ENCODE assay signal across 20 cellular contexts in genomic region chr1:164635074-164635783, GRCh38.
DNase-seq lines count a peak whose midpoint lies in the region; ATAC-seq, FAIRE-seq and TF ChIP-seq lines count a peak whose summit lies in the region.
"Had no signal": no experiment of that assay in that cellular context is flagged by ENCODE, and none has a peak within 500 bp of the region (broad histone marks: within the 10 kb centered on the region; RNA-seq: fewer than 3 reads in every experiment).

No MANE protein-coding gene starts in this region.

- H3K9me3 ChIP-seq in A673 (ENCODE audit: low read depth, low read length, poor library complexity, severe bottlenecking): no peaks in the 10 kb centered on the region
- H3K9me3 ChIP-seq in HUES64 (ENCODE audit: insufficient read depth, low read depth, low read length): no peaks in the 10 kb centered on the region
- H3K9me3 ChIP-seq in H1 (ENCODE audit: insufficient read depth in 2 of 2, low read depth in 1 of 2, low read length in 1 of 2): no peaks in the 10 kb centered on the region
- H3K9me3 ChIP-seq: ovary, spleen had no signal

- H2BK120ac ChIP-seq in H1 (replicated peaks; ENCODE audit: low read depth, low read length): peak overlapping the region; percentile 89

- peak overlapping the region; percentile 82 for H3K27ac ChIP-seq in A673 (ENCODE audit: low read depth, low read length, poor library complexity, severe bottlenecking)
- H3K27ac ChIP-seq in HUES64 (ENCODE audit: low read depth, low read length): peak overlapping the region; percentile 66
- 0 out of 2 replicates have a peak overlapping the region, but pooled peaks have one; percentile 11 for H3K27ac ChIP-seq in H1 (ENCODE audit: low read depth, low read length)
- H3K27ac ChIP-seq: ovary, spleen had no signal

- H2BK12ac ChIP-seq in H1 (ENCODE audit: low read depth, low read length): peak overlapping the region; percentile 82

- peaks cover 17 to 98% of the 10 kb centered on the region in 2 experiments for H3K79me2 ChIP-seq in H1 (ENCODE audit: control insufficient read depth in 1 of 2, insufficient read depth in 2 of 2, low read length in 2 of 2)

- peak overlapping the region; percentile 72; the same call in 1 of the 2 replicates for H2BK5ac ChIP-seq in H1 (ENCODE audit: low read depth, low read length)

- no peak overlapping the region for H3K14ac ChIP-seq in H1 (ENCODE audit: insufficient read length)

- no peak overlapping the region for H3K56ac ChIP-seq in H1 (replicated peaks; ENCODE audit: insufficient read length, low read depth, low read length)

- ATAC-seq in GM19395 (IDR thresholded peaks at IDR 0.05; ENCODE audit: unreplicated experiment) (no peak), left ventricle myocardium superior (no peak), GM18909 (IDR thresholded peaks at IDR 0.05; ENCODE audit: poor library complexity, unreplicated experiment) (no peak)
- ATAC-seq: activated CD8-positive, alpha-beta T cell treated with anti-CD3 and anti-CD28 coated beads for 36 hours; activated T-cell treated with anti-CD3 and anti-CD28 coated beads, Interleukin-2, amount 50 U/mL, for 72 hours; HCT116; Panc1 had no signal

- H3K27me3 ChIP-seq in A673 (replicated peaks; ENCODE audit: insufficient read depth, low read depth, low read length, poor library complexity) (no peaks in the 10 kb centered on the region), HUES64 (ENCODE audit: insufficient read depth, low read length) (no peaks in the 10 kb centered on the region), H1 (replicated peaks in 1 of 4; ENCODE audit: control insufficient read depth in 3 of 4, extremely low read depth in 1 of 4, insufficient read depth in 3 of 4, low read length in 3 of 4) (no peaks in the 10 kb centered on the region)
- H3K27me3 ChIP-seq: ovary, spleen had no signal

- H3K27me3 Mint-ChIP-seq in neural crest cell (ENCODE audit: low read depth): no peaks in the 10 kb centered on the region
- H3K27me3 Mint-ChIP-seq: activated CD8-positive, alpha-beta T cell treated with anti-CD3 and anti-CD28 coated beads for 36 hours; IgD-negative memory B cell had no signal

- H3K4ac ChIP-seq in H1 (replicated peaks; ENCODE audit: insufficient read length, low read depth, low read length): peak overlapping the region; percentile 58

- H2BK20ac ChIP-seq in H1 (ENCODE audit: low read length): peak overlapping the region; percentile 29; the same call in 1 of the 2 replicates

- H3K4me2 ChIP-seq in H1 (ENCODE audit: insufficient read depth in 1 of 2, low read depth in 2 of 2, low read length in 2 of 2): peak overlapping the region; percentile 62 to 69

- H2BK15ac ChIP-seq in H1 (ENCODE audit: low read length): no peak overlapping the region; the same call in 1 of the 2 replicates

- intact Hi-C loops in A673 (cut with micrococcal nuclease; ENCODE audit: unreplicated experiment) (no loop called here), left ventricle myocardium superior (cut with micrococcal nuclease) (loop anchor here (10.0 kb wide), 1 partner anchor 70 kb away; no protein-coding TSS in a partner anchor)

- peaks cover 17% of the 10 kb centered on the region for H3K79me1 ChIP-seq in H1 (ENCODE audit: low read depth, low read length)

- H3K9ac ChIP-seq in HUES64 (ENCODE audit: low read depth, low read length): no peak overlapping the region
- H3K9ac ChIP-seq in H1 (replicated peaks in 1 of 4; ENCODE audit: extremely low read depth in 1 of 4, low read depth in 3 of 4, low read length in 3 of 4): no peak overlapping the region

- H3K4me1 ChIP-seq in A673 (ENCODE audit: insufficient read depth, low read length, poor library complexity, severe bottlenecking) (peaks cover 45% of the 10 kb centered on the region), HUES64 (ENCODE audit: insufficient read depth, low read length) (peaks cover 65% of the 10 kb centered on the region), H1 (replicated peaks in 1 of 4; ENCODE audit: control insufficient read depth in 3 of 4, insufficient read depth in 4 of 4, low read length in 3 of 4) (peaks cover 12 to 53% (median 37%) of the 10 kb centered on the region in 4 experiments)

- no peak overlapping the region for H3K23ac ChIP-seq in H1 (ENCODE audit: insufficient read length)

- no peak for TF ChIP-seq EP300 in H1 (IDR thresholded peaks at IDR 0.05; ENCODE audit: borderline replicate concordance in 1 of 2, low read depth in 2 of 2, low read length in 2 of 2)

- H4K8ac ChIP-seq in H1 (ENCODE audit: extremely low read depth, insufficient read depth, low read length): no peak overlapping the region

- peak overlapping the region; percentile 43 for H3K4me3 Mint-ChIP-seq in neural crest cell
- H3K4me3 Mint-ChIP-seq: activated CD8-positive, alpha-beta T cell treated with anti-CD3 and anti-CD28 coated beads for 36 hours; activated T-cell treated with anti-CD3 and anti-CD28 coated beads, Interleukin-2, amount 50 U/mL, for 72 hours had no signal

- H3K9me3 Mint-ChIP-seq in neural crest cell: no peaks in the 10 kb centered on the region
- H3K9me3 Mint-ChIP-seq: activated CD8-positive, alpha-beta T cell treated with anti-CD3 and anti-CD28 coated beads for 36 hours had no signal

- peaks cover 6% of the 10 kb centered on the region for H3K36me3 Mint-ChIP-seq in neural crest cell (ENCODE audit: low read depth)
- H3K36me3 Mint-ChIP-seq: IgD-negative memory B cell had no signal

- TF ChIP-seq CTCF in A673 (conservative IDR thresholded peaks at IDR 0.05; ENCODE audit: low read depth, low read length) (no peak), H1 (IDR thresholded peaks at IDR 0.05; ENCODE audit: control extremely low read depth in 1 of 3, insufficient read depth in 1 of 3, low read depth in 1 of 3, low read length in 3 of 3) (no peak), neural crest cell (conservative IDR thresholded peaks at IDR 0.05) (no peak)

- TF ChIP-seq POLR2A in H1 (IDR thresholded peaks at IDR 0.05; ENCODE audit: control extremely low read depth in 1 of 2, low read depth in 2 of 2, low read length in 2 of 2): no peak

- H4K91ac ChIP-seq in H1 (replicated peaks; ENCODE audit: insufficient read length, low read length): peak overlapping the region; percentile 87

- TF ChIP-seq RAD21 in H1 (IDR thresholded peaks at IDR 0.05 in 1 of 2, conservative IDR thresholded peaks at IDR 0.05 in 1 of 2; ENCODE audit: low read depth in 2 of 2, low read length in 2 of 2): no peak

- DNase-seq in A673 (ENCODE audit: low spot score): peak; percentile 93
- DNase-seq in H1 (ENCODE audit: low read depth in 1 of 2, low spot score in 2 of 2): no peak
- DNase-seq in neural crest cell (ENCODE audit: low read depth, low spot score): no peak
- no peak for DNase-seq in SKM-1 treated with dmso at 0.1 percent for 144 hours (lab: John Stamatoyannopoulos, UW; ENCODE audit: unreplicated experiment)
- DNase-seq in left ventricle myocardium superior: no peak
- DNase-seq: activated CD8-positive, alpha-beta T cell treated with anti-CD3 and anti-CD28 coated beads for 36 hours; activated T-cell treated with anti-CD3 and anti-CD28 coated beads, Interleukin-2, amount 50 U/mL, for 72 hours; Calu3; islet precursor cell; NCI-H1048; ovary; spleen; stimulated activated naive CD4-positive, alpha-beta T cell treated with Interleukin-2 at 50 U/mL for 16 hours had no signal

- H2AK5ac ChIP-seq in H1 (ENCODE audit: low read depth, low read length): peak overlapping the region; percentile 93; the same call in 1 of the 2 replicates

- H3K4me1 Mint-ChIP-seq in neural crest cell: peaks cover 71% of the 10 kb centered on the region
- H3K4me1 Mint-ChIP-seq: IgD-negative memory B cell had no signal

- H3K36me3 ChIP-seq in A673 (ENCODE audit: insufficient read depth, low read length, poor library complexity, severe bottlenecking) (no peaks in the 10 kb centered on the region), HUES64 (ENCODE audit: insufficient read depth, low read length) (no peaks in the 10 kb centered on the region; the same call in 1 of the 2 replicates), H1 (ENCODE audit: control insufficient read depth in 2 of 4, insufficient read depth in 4 of 4, low read length in 3 of 4) (no peaks in the 10 kb centered on the region; a peak in 1 of 8 replicates)
- H3K36me3 ChIP-seq: ovary, spleen had no signal

- peaks cover 10 to 13% of the 10 kb centered on the region in 2 experiments for H4K20me1 ChIP-seq in H1 (replicated peaks in 1 of 2; ENCODE audit: control insufficient read depth in 1 of 2, insufficient read depth in 2 of 2, low read length in 2 of 2)

- no TSS peak for BruUV-seq in A673 (replicated peaks; lab: Mats Ljungman, UMichigan)

- H3K18ac ChIP-seq in H1 (ENCODE audit: extremely low read depth, low read length): 0 out of 2 replicates have a peak overlapping the region, but pooled peaks have one; percentile 76

- 55% methylated on average over 22 of the region's 22 CpGs for WGBS in HUES64
- WGBS in H1 (ENCODE audit: extremely low coverage in 1 of 2, insufficient coverage in 1 of 2, insufficient read length in 1 of 2, insufficient replicate concordance in 2 of 2, low coverage in 1 of 2, low lambda C conversion rate in 2 of 2, missing lambda C conversion rate in 1 of 2), 2 experiments: 45% methylated on average over 22 of the region's 22 CpGs; no CpG with 5 or more reads in 1 of the 2 experiments

- H4K5ac ChIP-seq in H1 (ENCODE audit: insufficient read length, low read depth, low read length): peak overlapping the region; percentile 78

- H3K4me3 ChIP-seq in A673 (ENCODE audit: low read depth, low read length, poor library complexity, severe bottlenecking) (peak overlapping the region; percentile 21), HUES64 (ENCODE audit: low read length) (peak overlapping the region; percentile 14; the same call in 1 of the 2 replicates), H1 (ENCODE audit: extremely low read depth in 1 of 4, insufficient read depth in 2 of 4, low read depth in 3 of 4, low read length in 4 of 4) (peak overlapping the region in 2 of 4 experiments; percentile 8 to 40; a peak in 4 of 8 replicates)
- H3K4me3 ChIP-seq: ovary, spleen had no signal

- POLR2A ChIA-PET in A673 (lab: Charles Lee; ENCODE audit: low non-redundant PET): no interaction called here
- POLR2A ChIA-PET in H1 (lab: Charles Lee; ENCODE audit: partially characterized antibody): interaction anchor here (1.4 to 1.5 kb wide), 3 partner anchors 9 to 33 kb away, joined by 3 to 4 read pairs (median 4); no protein-coding TSS in a partner anchor

- peak; percentile 39 for FAIRE-seq in H1 (lab: Jason Lieb, UNC)
- FAIRE-seq: G401.6 had no signal

- CTCF ChIA-PET in A673 (lab: Charles Lee): interaction anchor here (0.6 kb wide), 1 partner anchor 47 kb away, joined by 5 read pairs; no protein-coding TSS in a partner anchor
- CTCF ChIA-PET in H1 (lab: Charles Lee; ENCODE audit: partially characterized antibody): interaction anchor here (0.6 to 4.1 kb wide), 10 partner anchors 10 to 441 kb away, joined by 3 to 34 read pairs (median 3); no protein-coding TSS in a partner anchor

- peak overlapping the region; percentile 64 for H3K27ac Mint-ChIP-seq in neural crest cell (ENCODE audit: unreplicated experiment)
- H3K27ac Mint-ChIP-seq: activated CD8-positive, alpha-beta T cell treated with anti-CD3 and anti-CD28 coated beads for 36 hours; activated T-cell treated with anti-CD3 and anti-CD28 coated beads, Interleukin-2, amount 50 U/mL, for 72 hours; IgD-negative memory B cell had no signal

- peaks cover 3% of the 10 kb centered on the region; the same call in 1 of the 2 replicates for H3K23me2 ChIP-seq in H1 (ENCODE audit: low read depth, low read length)

- no peak overlapping the region for H2AFZ ChIP-seq in H1 (ENCODE audit: low read length)

TF ChIP-seq in H1, 55 proteins besides CTCF, POLR2A, EP300 and RAD21 (continues in another document):
- no peak for TF ChIP-seq TCF12 (IDR thresholded peaks at IDR 0.05; ENCODE audit: low read depth, low read length)

Comparison
In these comparisons a context has a peak if more than half of its experiments do, and no peak if none do; other contexts are left out.
1. H3K27ac ChIP-seq: peak in every context shown above with its lines; median percentile 82 in A673; 66 in HUES64; 11 in H1.